ENCODE assay signal across 28 cellular contexts in the genomic region with DNA sequence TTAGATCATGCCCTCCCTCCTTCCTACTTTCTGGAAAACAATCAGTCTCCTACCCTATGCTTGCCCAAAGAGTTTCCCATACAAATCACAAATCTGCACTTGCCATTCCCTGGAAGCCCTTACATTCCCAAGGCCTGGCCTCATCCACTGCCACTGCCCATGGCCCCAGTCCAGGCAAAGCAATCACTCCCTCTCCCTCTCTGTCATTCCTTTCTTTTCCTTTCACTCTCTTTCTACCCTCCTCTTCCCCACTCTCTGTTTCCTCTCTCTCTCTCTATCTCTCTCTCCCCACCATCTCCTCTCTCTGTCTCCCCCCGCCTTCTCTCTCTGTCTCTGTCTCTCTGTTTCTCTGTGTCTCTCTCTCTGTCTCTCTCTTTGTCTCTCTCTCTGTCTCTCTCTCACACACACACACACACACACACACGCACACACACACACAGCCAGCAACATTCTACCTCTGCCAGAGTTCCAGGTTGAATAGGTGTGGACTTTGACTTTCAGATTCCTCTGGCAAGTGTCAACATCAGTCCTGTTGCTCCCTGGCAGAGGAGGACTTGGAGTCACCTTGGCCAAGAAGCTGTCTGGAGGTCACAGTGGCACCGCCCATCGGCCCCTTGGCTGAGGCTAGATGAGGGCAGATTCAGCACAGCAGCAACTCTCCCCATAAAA. TPM values are rescaled to one million over a fixed set of nuclear protein-coding genes. Genes with fewer than 3 reads are reported as not detected.
A peak's percentile ranks its signal among the peaks of the same experiment; 100 is the strongest.
DNase-seq lines count a peak whose midpoint lies in the region; TF ChIP-seq lines count a peak whose summit lies in the region.
"Had no signal": no experiment of that assay in that cellular context is flagged by ENCODE, and none has a peak within 500 bp of the region (broad histone marks: within the 10 kb centered on the region; RNA-seq: fewer than 3 reads in every experiment).

No MANE protein-coding gene starts in this region.

- H3K4me3 ChIP-seq in hepatocyte (no peak overlapping the region), MM.1S (ENCODE audit: low read length) (no peak overlapping the region)
- H3K4me3 ChIP-seq: BLaER1, dorsolateral prefrontal cortex, lower lobe of right lung had no signal

- H3K36me3 ChIP-seq in hepatocyte (replicated peaks; ENCODE audit: insufficient read depth, low read depth) = no peaks in the 10 kb centered on the region
- H3K36me3 ChIP-seq in MM.1S (replicated peaks; ENCODE audit: insufficient read depth, low read length) = no peaks in the 10 kb centered on the region
- H3K36me3 ChIP-seq: BLaER1, lower lobe of right lung had no signal

- no peaks in the 10 kb centered on the region for H3K79me2 ChIP-seq in hepatocyte
- H3K79me2 ChIP-seq in MM.1S (ENCODE audit: low read length) = no peaks in the 10 kb centered on the region

- H3K27me3 ChIP-seq in hepatocyte (no peaks in the 10 kb centered on the region), MM.1S (replicated peaks; ENCODE audit: insufficient read depth, low read length) (no peaks in the 10 kb centered on the region)
- H3K27me3 ChIP-seq: BLaER1, dorsolateral prefrontal cortex had no signal

- H4K20me1 ChIP-seq in hepatocyte (ENCODE audit: insufficient read depth, poor library complexity, severe bottlenecking) (no peaks in the 10 kb centered on the region), MM.1S (ENCODE audit: insufficient read depth, low read length) (no peaks in the 10 kb centered on the region)
- H4K20me1 ChIP-seq: BLaER1 had no signal

- H3K9ac ChIP-seq in MM.1S (ENCODE audit: low read length) = no peak overlapping the region
- H3K9ac ChIP-seq: BLaER1 had no signal

- no peaks in the 10 kb centered on the region for H3K9me3 Mint-ChIP-seq in HFFc6
- H3K9me3 Mint-ChIP-seq: activated CD4-positive, alpha-beta T cell treated with anti-CD3 and anti-CD28 coated beads, Interleukin-2, amount 10 ng/mL, durations not matched to agents 7 days and 5 days; activated T-helper 1 cell treated with anti-CD3 and anti-CD28 coated beads, Interleukin-12 subunit alpha, Interleukin-12 subunit beta, Interleukin-2, Interleukin-4 antibody, amounts not matched to agents 30 ng/mL and 10 ng/mL and 1 ng/mL, durations not matched to agents 14 hours and 24 hours and 36 hours had no signal

- H3K36me3 Mint-ChIP-seq in HFFc6 (ENCODE audit: low read depth) = no peaks in the 10 kb centered on the region
- H3K36me3 Mint-ChIP-seq: activated naive CD4-positive, alpha-beta T cell treated with anti-CD3 and anti-CD28 coated beads, Interleukin-2, amount 10 ng/mL, durations not matched to agents 7 days and 5 days had no signal

- H3K9me2 ChIP-seq in hepatocyte (replicated peaks; ENCODE audit: insufficient read depth) (no peaks in the 10 kb centered on the region), MM.1S (replicated peaks; ENCODE audit: insufficient read depth, low read length) (no peaks in the 10 kb centered on the region)

- H3K4me1 Mint-ChIP-seq in HFFc6 (ENCODE audit: low read depth) = 0 out of 2 replicates have a peak, but pooled peaks cover 6% of the 10 kb centered on the region
- H3K4me1 Mint-ChIP-seq: activated CD4-positive, alpha-beta T cell treated with anti-CD3 and anti-CD28 coated beads, Interleukin-2, amount 10 ng/mL, durations not matched to agents 7 days and 5 days; activated naive CD4-positive, alpha-beta T cell treated with anti-CD3 and anti-CD28 coated beads, Interleukin-2, amount 10 ng/mL, durations not matched to agents 7 days and 5 days had no signal

- peak overlapping the region; percentile 34 for H3K27ac ChIP-seq in hepatocyte
- no peak overlapping the region for H3K27ac ChIP-seq in MM.1S (ENCODE audit: low read length)
- H3K27ac ChIP-seq: BLaER1, dorsolateral prefrontal cortex, lower lobe of right lung had no signal

- DNase-seq in A172 (ENCODE audit: low spot score) (peak; percentile 4), HFFc6 (peak; percentile 7), hepatocyte (ENCODE audit: low spot score) (peak; percentile 54), myocyte (ENCODE audit: low read depth) (peak; percentile 5), MM.1S (no peak), HT-29 (ENCODE audit: low spot score) (no peak), KG1 (lab: John Stamatoyannopoulos, UW) (no peak), NCI-H524 (lab: John Stamatoyannopoulos, UW) (no peak)
- DNase-seq: activated CD4-positive, alpha-beta T cell treated with anti-CD3 and anti-CD28 coated beads, Interleukin-2, amount 10 ng/mL, durations not matched to agents 7 days and 5 days; activated naive CD4-positive, alpha-beta T cell treated with anti-CD3 and anti-CD28 coated beads, Interleukin-2, amount 10 ng/mL, durations not matched to agents 7 days and 5 days; caudate nucleus; DMS79 treated with DMSO at 0.1 percent for 48 hours; dorsolateral prefrontal cortex; H9; head of caudate nucleus; Kasumi-1; lower lobe of right lung; NCI-H1092; NCI-H187; NCI-H774; substantia nigra; T-helper 9 cell had no signal

- H3K27ac Mint-ChIP-seq in HFFc6 = no peak overlapping the region
- H3K27ac Mint-ChIP-seq: activated CD4-positive, alpha-beta T cell treated with anti-CD3 and anti-CD28 coated beads, Interleukin-2, amount 10 ng/mL, durations not matched to agents 7 days and 5 days; activated naive CD4-positive, alpha-beta T cell treated with anti-CD3 and anti-CD28 coated beads, Interleukin-2, amount 10 ng/mL, durations not matched to agents 7 days and 5 days; activated T-helper 1 cell treated with anti-CD3 and anti-CD28 coated beads, Interleukin-12 subunit alpha, Interleukin-12 subunit beta, Interleukin-2, Interleukin-4 antibody, amounts not matched to agents 30 ng/mL and 10 ng/mL and 1 ng/mL, durations not matched to agents 14 hours and 24 hours and 36 hours; H9; progenitor cell of endocrine pancreas had no signal

- no peaks in the 10 kb centered on the region for H3F3A ChIP-seq in MM.1S (ENCODE audit: insufficient read depth, low read length)

- H3K4me3 Mint-ChIP-seq in HFFc6 = no peak overlapping the region
- H3K4me3 Mint-ChIP-seq: activated CD4-positive, alpha-beta T cell treated with anti-CD3 and anti-CD28 coated beads, Interleukin-2, amount 10 ng/mL, durations not matched to agents 7 days and 5 days; activated naive CD4-positive, alpha-beta T cell treated with anti-CD3 and anti-CD28 coated beads, Interleukin-2, amount 10 ng/mL, durations not matched to agents 7 days and 5 days; activated T-helper 1 cell treated with anti-CD3 and anti-CD28 coated beads, Interleukin-12 subunit alpha, Interleukin-12 subunit beta, Interleukin-2, Interleukin-4 antibody, amounts not matched to agents 30 ng/mL and 10 ng/mL and 1 ng/mL, durations not matched to agents 14 hours and 24 hours and 36 hours; H9 had no signal

- WGBS in hepatocyte (ENCODE audit: low lambda C conversion rate, missing lambda C conversion rate) = 62% methylated on average over 3 of the region's 4 CpGs

- H3K27me3 Mint-ChIP-seq in HFFc6 (ENCODE audit: insufficient read depth) = peaks cover 7% of the 10 kb centered on the region
- H3K27me3 Mint-ChIP-seq: activated CD4-positive, alpha-beta T cell treated with anti-CD3 and anti-CD28 coated beads, Interleukin-2, amount 10 ng/mL, durations not matched to agents 7 days and 5 days had no signal

- TF ChIP-seq CTCF in HFFc6 (IDR thresholded peaks at IDR 0.05) = no peak
- no peak for TF ChIP-seq CTCF in hepatocyte (IDR thresholded peaks at IDR 0.05; ENCODE audit: poor library complexity)
- no peak for TF ChIP-seq CTCF in MM.1S (IDR thresholded peaks at IDR 0.05; ENCODE audit: low read length)

- H3K9me3 ChIP-seq in hepatocyte (ENCODE audit: low read depth) = no peaks in the 10 kb centered on the region
- no peaks in the 10 kb centered on the region for H3K9me3 ChIP-seq in MM.1S (replicated peaks; ENCODE audit: insufficient read depth, low read length)
- H3K9me3 ChIP-seq: BLaER1, lower lobe of right lung had no signal

- no peaks in the 10 kb centered on the region for H3K4me1 ChIP-seq in hepatocyte (ENCODE audit: insufficient read depth)
- no peaks in the 10 kb centered on the region for H3K4me1 ChIP-seq in MM.1S (ENCODE audit: low read length)
- H3K4me1 ChIP-seq: BLaER1, lower lobe of right lung had no signal

- no peak overlapping the region for H3K4me2 ChIP-seq in hepatocyte
- H3K4me2 ChIP-seq in MM.1S (ENCODE audit: low read depth, low read length) = no peak overlapping the region
- H3K4me2 ChIP-seq: BLaER1 had no signal

- H2AFZ ChIP-seq in hepatocyte = no peak overlapping the region
- H2AFZ ChIP-seq in MM.1S (ENCODE audit: low read length) = no peak overlapping the region

RNA-seq across cellular contexts. Expression of gene NAT8, which starts 43.7 kb away (rescaled TPM):
- not detected in 2 replicates for total RNA-seq in A172 (2014; rRNA removed; shearing (Covaris generic))
- total RNA-seq in HFFc6 (2021; fragmentation: NEBNext Ultra II Directional; extraction: Animal tissue kit (Norgen Biotek cat#: 25700)) = not detected
- total RNA-seq in hepatocyte (3.8 and 4.8 TPM in 2 replicates), myocyte (not detected in 2 replicates)
- polyA plus RNA-seq in hepatocyte = 3.3 TPM in 2 replicates
- polyA plus RNA-seq in myocyte (2012) = not detected
- total RNA-seq in HT-29 (2014; rRNA removed; shearing (Covaris generic)) = not detected in 2 replicates
- total RNA-seq: activated CD4-positive, alpha-beta T cell treated with anti-CD3 and anti-CD28 coated beads, Interleukin-2, amount 10 ng/mL, durations not matched to agents 7 days and 5 days; activated T-helper 1 cell treated with anti-CD3 and anti-CD28 coated beads, Interleukin-12 subunit alpha, Interleukin-12 subunit beta, Interleukin-2, Interleukin-4 antibody, amounts not matched to agents 30 ng/mL and 10 ng/mL and 1 ng/mL, durations not matched to agents 14 hours and 24 hours and 36 hours; H9; lower lobe of right lung; mononuclear cell; progenitor cell of endocrine pancreas; skeletal muscle tissue; urinary bladder had no signal
- polyA plus RNA-seq: urinary bladder had no signal

RNA-seq across cellular contexts. Expression of gene TPRKB, which starts 51.2 kb away (rescaled TPM):
- total RNA-seq in A172 (2014; rRNA removed; shearing (Covaris generic)) = 105 and 129 TPM in 2 replicates
- total RNA-seq in HFFc6 (2021; fragmentation: NEBNext Ultra II Directional; extraction: Animal tissue kit (Norgen Biotek cat#: 25700)) = 10 to 100 TPM; 17.6 to 26.3 (median 22.8) TPM
- total RNA-seq in hepatocyte (45.1 and 68.2 TPM in 2 replicates), myocyte (30.3 and 35.3 TPM in 2 replicates)
- polyA plus RNA-seq in hepatocyte = 37.2 and 40.5 TPM in 2 replicates
- 17.8 TPM for polyA plus RNA-seq in myocyte (2012)
- total RNA-seq in HT-29 (2014; rRNA removed; shearing (Covaris generic)) = 16.6 and 18.8 TPM in 2 replicates

Comparison
In these comparisons a context has a peak if more than half of its experiments do, and no peak if none do; other contexts are left out.
1. DNase-seq: peak in A172 (single experiment), HFFc6 (single experiment), hepatocyte (single experiment) and myocyte (single experiment); none in MM.1S (single experiment), HT-29 (single experiment), KG1 (single experiment) and NCI-H524 (0 of 2).